ENCODE assay signal across 15 cellular contexts in genomic region chr12:112327209-112327930, GRCh38. TPM values are rescaled to one million over a fixed set of nuclear protein-coding genes. Genes with fewer than 3 reads are reported as not detected.
DNase-seq lines count a peak whose midpoint lies in the region; ATAC-seq and TF ChIP-seq lines count a peak whose summit lies in the region.
"Had no signal": no experiment of that assay in that cellular context is flagged by ENCODE, and none has a peak within 500 bp of the region (broad histone marks: within the 10 kb centered on the region; RNA-seq: fewer than 3 reads in every experiment).

No MANE protein-coding gene starts in this region.

- DNase-seq in DMS 273 treated with DMSO at 0.1 percent for 48 hours (lab: John Stamatoyannopoulos, UW) = peak; percentile 8
- DNase-seq in NCI-H1694 (lab: John Stamatoyannopoulos, UW) = peak; percentile 42
- no peak for DNase-seq in WTC11 (ENCODE audit: low spot score)
- DNase-seq in glutamatergic neuron = no peak
- no peak for DNase-seq in uterus
- no peak for DNase-seq in brain microvascular endothelial cell
- DNase-seq in NK-92 treated with Interleukin-12 subunit alpha and Interleukin-12 subunit beta, amount 100 ng/mL, for 24 hours (lab: John Stamatoyannopoulos, UW) = no peak
- no peak for DNase-seq in activated T-cell treated with anti-CD3 and anti-CD28 coated beads, Interleukin-2, amount 50 U/mL, for 4 hours
- DNase-seq: BE2C; CD8-positive, alpha-beta memory T cell; KBM-7; NCI-H1048; NCI-H187; NCI-H510A treated with DMSO at 0.1 percent for 48 hours; PC-3 had no signal

- intact Hi-C loops in uterus (cut with DNase I; ENCODE audit: low total_unique reads) = no loop called here

- H3K27me3 ChIP-seq in uterus (no peaks in the 10 kb centered on the region), brain microvascular endothelial cell (replicated peaks) (no peaks in the 10 kb centered on the region)
- H3K27me3 ChIP-seq: BE2C had no signal

- H3K9me3 Mint-ChIP-seq in WTC11 = no peaks in the 10 kb centered on the region
- H3K9me3 Mint-ChIP-seq in glutamatergic neuron (ENCODE audit: unreplicated experiment) = peaks cover 2% of the 10 kb centered on the region
- no peaks in the 10 kb centered on the region for H3K9me3 Mint-ChIP-seq in activated T-cell treated with anti-CD3 and anti-CD28 coated beads, Interleukin-2, amount 50 U/mL, for 4 hours
- H3K9me3 Mint-ChIP-seq: CD8-positive, alpha-beta memory T cell had no signal

- POLR2A ChIA-PET in WTC11 (lab: Charles Lee) = no interaction called here

- CTCF ChIA-PET in WTC11 (lab: Charles Lee) = interaction anchor here (1.5 kb wide), 1 partner anchor 129 kb away, joined by 3 read pairs; no protein-coding TSS in a partner anchor

- H3K4me1 ChIP-seq in uterus = peaks cover 0 to 3% of the 10 kb centered on the region in 2 donors
- H3K4me1 ChIP-seq: BE2C had no signal

- TF ChIP-seq POLR2A in uterus (IDR thresholded peaks at IDR 0.05) = no peak

- ATAC-seq in WTC11 = no peak
- ATAC-seq in activated T-cell treated with anti-CD3 and anti-CD28 coated beads, Interleukin-2, amount 50 U/mL, for 4 hours = no peak
- ATAC-seq: PC-3 had no signal

- H3K36me3 Mint-ChIP-seq in WTC11 (no peaks in the 10 kb centered on the region), glutamatergic neuron (ENCODE audit: unreplicated experiment) (no peaks in the 10 kb centered on the region)
- no peaks in the 10 kb centered on the region for H3K36me3 Mint-ChIP-seq in activated T-cell treated with anti-CD3 and anti-CD28 coated beads, Interleukin-2, amount 50 U/mL, for 4 hours (ENCODE audit: insufficient read depth)

- in situ Hi-C loops in brain microvascular endothelial cell (cut with HindIII; ENCODE audit: low pct_ligation_motif_present, low sequenced_read_pairs) = no loop called here

- no peaks in the 10 kb centered on the region for H3K9me3 ChIP-seq in uterus
- H3K9me3 ChIP-seq: BE2C had no signal

- TF ChIP-seq CTCF in WTC11 (IDR thresholded peaks at IDR 0.05) (no peak), glutamatergic neuron (IDR thresholded peaks at IDR 0.05; ENCODE audit: partially characterized antibody, unreplicated experiment) (no peak), uterus (IDR thresholded peaks at IDR 0.05) (no peak), brain microvascular endothelial cell (IDR thresholded peaks at IDR 0.05; ENCODE audit: low read depth, low read length, missing control alignments) (no peak)

- H3K27ac Mint-ChIP-seq in WTC11 (0 out of 2 replicates have a peak overlapping the region, but pooled peaks have one; percentile 21), glutamatergic neuron (ENCODE audit: unreplicated experiment) (peak overlapping the region; percentile 29)
- H3K27ac Mint-ChIP-seq: CD8-positive, alpha-beta memory T cell had no signal

- no peak overlapping the region for H3K4me3 Mint-ChIP-seq in WTC11
- H3K4me3 Mint-ChIP-seq in glutamatergic neuron (ENCODE audit: unreplicated experiment) = peak overlapping the region; percentile 55
- H3K4me3 Mint-ChIP-seq in activated T-cell treated with anti-CD3 and anti-CD28 coated beads, Interleukin-2, amount 50 U/mL, for 4 hours = no peak overlapping the region
- H3K4me3 Mint-ChIP-seq: CD8-positive, alpha-beta memory T cell had no signal

- no peaks in the 10 kb centered on the region for H3K36me3 ChIP-seq in uterus
- H3K36me3 ChIP-seq in brain microvascular endothelial cell (replicated peaks) = no peaks in the 10 kb centered on the region
- H3K36me3 ChIP-seq: BE2C had no signal

- H3K27me3 Mint-ChIP-seq in WTC11 (ENCODE audit: low read depth) = no peaks in the 10 kb centered on the region
- H3K27me3 Mint-ChIP-seq in glutamatergic neuron (ENCODE audit: unreplicated experiment) = no peaks in the 10 kb centered on the region
- H3K27me3 Mint-ChIP-seq in activated T-cell treated with anti-CD3 and anti-CD28 coated beads, Interleukin-2, amount 50 U/mL, for 4 hours (ENCODE audit: low read depth) = no peaks in the 10 kb centered on the region
- H3K27me3 Mint-ChIP-seq: CD8-positive, alpha-beta memory T cell had no signal

- H3K4me1 Mint-ChIP-seq in WTC11 (peaks cover 11% of the 10 kb centered on the region), glutamatergic neuron (ENCODE audit: low read depth, unreplicated experiment) (peaks cover 11% of the 10 kb centered on the region)
- H3K4me1 Mint-ChIP-seq in activated T-cell treated with anti-CD3 and anti-CD28 coated beads, Interleukin-2, amount 50 U/mL, for 4 hours (ENCODE audit: low read depth) = peaks cover 23% of the 10 kb centered on the region

- H3K27ac ChIP-seq in uterus = no peak overlapping the region
- no peak overlapping the region for H3K27ac ChIP-seq in brain microvascular endothelial cell

- H3K4me3 ChIP-seq in uterus (no peak overlapping the region), brain microvascular endothelial cell (ENCODE audit: low read depth, low read length) (no peak overlapping the region)

TF ChIP-seq in WTC11, 78 proteins besides CTCF, POLR2A, EP300 and RAD21:
- TF ChIP-seq FOXK1 (CRISPR knock-in tag; IDR thresholded peaks at IDR 0.05) = no peak
- TF ChIP-seq HMGA2 (CRISPR knock-in tag; IDR thresholded peaks at IDR 0.05) = peak; percentile 98

RNA-seq across cellular contexts. Expression of gene HECTD4, which starts 54.9 kb away (rescaled TPM):
- total RNA-seq in WTC11 (2021) = 26.5 to 32.2 TPM (median 31.7 TPM) in 3 replicates
- total RNA-seq in glutamatergic neuron (ENCODE audit: unreplicated experiment) = 261 TPM
- 10 to 100 TPM; 15.9 to 72.9 (median 45.2) TPM for total RNA-seq in uterus
- total RNA-seq in activated T-cell treated with anti-CD3 and anti-CD28 coated beads, Interleukin-2, amount 50 U/mL, for 4 hours = 10 to 100 TPM; 17.4 to 22.4 (median 19.0) TPM

Comparison
In these comparisons a context has a peak if more than half of its experiments do, and no peak if none do; other contexts are left out.
1. DNase-seq: peak in DMS 273 treated with DMSO at 0.1 percent for 48 hours (single experiment) and NCI-H1694 (single experiment); none in WTC11 (single experiment), glutamatergic neuron (single experiment), uterus (0 of 2), brain microvascular endothelial cell (single experiment), NK-92 treated with Interleukin-12 subunit alpha and Interleukin-12 subunit beta, amount 100 ng/mL, for 24 hours (single experiment) and activated T-cell treated with anti-CD3 and anti-CD28 coated beads, Interleukin-2, amount 50 U/mL, for 4 hours (single experiment).